In the genomic region with DNA sequence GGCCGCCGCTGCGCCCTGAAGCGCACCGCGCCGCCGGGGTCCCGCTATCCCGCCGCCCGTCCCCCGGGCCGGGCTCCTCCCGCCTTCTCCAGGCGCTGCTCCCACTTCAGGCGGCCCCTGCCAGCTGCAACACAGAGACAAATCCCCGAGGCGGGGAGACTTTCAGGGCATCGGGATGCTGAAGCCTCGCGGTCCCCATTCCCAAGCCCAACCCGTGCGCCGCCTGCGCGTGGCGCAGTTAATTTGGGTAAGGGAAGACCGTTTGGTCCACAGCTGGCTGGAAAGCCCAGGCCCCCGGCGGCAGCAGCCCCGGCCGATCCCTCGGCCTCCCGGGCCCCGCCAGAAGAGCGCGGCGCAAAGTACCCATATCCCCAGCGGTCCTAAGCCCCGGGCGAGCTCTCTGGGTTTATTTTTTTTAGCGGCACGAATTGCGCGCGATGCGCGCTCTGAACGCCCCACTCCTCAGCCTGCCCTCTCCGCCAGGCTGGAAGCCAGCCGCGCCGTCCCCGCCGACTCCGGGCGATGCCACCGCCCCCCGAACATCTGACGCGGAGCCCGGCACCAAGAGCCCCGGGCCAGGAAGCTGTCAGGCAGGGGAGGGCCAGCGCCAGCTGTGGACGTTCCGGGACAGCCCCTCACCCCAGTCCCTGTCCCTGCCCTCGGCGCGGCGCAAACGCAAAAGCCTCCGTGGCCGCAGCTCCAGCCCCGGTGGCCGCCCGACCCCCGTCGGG, we compare ENCODE assay signal across 8 cellular contexts.
A peak's percentile ranks its signal among the peaks of the same experiment; 100 is the strongest.
DNase-seq lines count a peak whose midpoint lies in the region; ATAC-seq and TF ChIP-seq lines count a peak whose summit lies in the region.

No MANE protein-coding gene starts in this region.

- H3K4me3 Mint-ChIP-seq in nephron: peak overlapping the region; percentile 84 to 93 (median 90)

- H3K27me3 ChIP-seq in effector memory CD4-positive, alpha-beta T cell (replicated peaks; ENCODE audit: control insufficient read depth, insufficient read depth, low read length, poor library complexity, severe bottlenecking): no peaks in the 10 kb centered on the region

- TF ChIP-seq CTCF in WI38 (IDR thresholded peaks at IDR 0.05; ENCODE audit: low read depth, low read length) (no peak), nephron (IDR thresholded peaks at IDR 0.05; ENCODE audit: unreplicated experiment in 3 of 3) (no peak)

- in situ Hi-C loops in KBM-7 (cut with MboI; ENCODE audit: low pct_unique_long_range_greater_than_20kb, low sequenced_read_pairs): no loop called here

- no peaks in the 10 kb centered on the region for H3K4me1 ChIP-seq in effector memory CD4-positive, alpha-beta T cell (ENCODE audit: control insufficient read depth, insufficient read depth, low read length, poor library complexity, severe bottlenecking)

- no peaks in the 10 kb centered on the region for H3K27me3 Mint-ChIP-seq in nephron (ENCODE audit: low read depth)

- H3K4me1 Mint-ChIP-seq in nephron: peaks cover 36% of the 10 kb centered on the region

- DNase-seq in DMS114 treated with DMSO at 0.1 percent for 48 hours (lab: John Stamatoyannopoulos, UW; ENCODE audit: unreplicated experiment): peak; percentile 14
- DNase-seq in foreskin melanocyte: peak; percentile 51
- DNase-seq in effector memory CD4-positive, alpha-beta T cell: no peak
- no peak for DNase-seq in KBM-7

- no peak overlapping the region for H3K27ac ChIP-seq in effector memory CD4-positive, alpha-beta T cell (ENCODE audit: insufficient read depth, low read length, poor library complexity, severe bottlenecking)

- no peaks in the 10 kb centered on the region for H3K9me3 ChIP-seq in effector memory CD4-positive, alpha-beta T cell (ENCODE audit: control insufficient read depth, low read length)

- H3K9me3 Mint-ChIP-seq in nephron: no peaks in the 10 kb centered on the region

- peaks cover 14% of the 10 kb centered on the region for H3K36me3 Mint-ChIP-seq in nephron (ENCODE audit: low read depth)

- ATAC-seq in GM19351 (IDR thresholded peaks at IDR 0.05; ENCODE audit: unreplicated experiment) (peak; percentile 42), HG03196 (IDR thresholded peaks at IDR 0.05; ENCODE audit: unreplicated experiment) (peak; percentile 34)

- no peaks in the 10 kb centered on the region for H3K36me3 ChIP-seq in effector memory CD4-positive, alpha-beta T cell (ENCODE audit: control insufficient read depth, insufficient read depth, low read length)

- peak overlapping the region in 2 of 3 experiments; percentile 93 to 94 for H3K27ac Mint-ChIP-seq in nephron

- peak overlapping the region; percentile 98 for H3K4me3 ChIP-seq in WI38 (ENCODE audit: low read depth, low read length)
- no peak overlapping the region for H3K4me3 ChIP-seq in effector memory CD4-positive, alpha-beta T cell (ENCODE audit: insufficient read depth, low read depth, low read length, poor library complexity, severe bottlenecking)

Comparison
In these comparisons a context has a peak if more than half of its experiments do, and no peak if none do; other contexts are left out.
1. DNase-seq: peak in DMS114 treated with DMSO at 0.1 percent for 48 hours (single experiment) and foreskin melanocyte (single experiment); none in effector memory CD4-positive, alpha-beta T cell (0 of 3) and KBM-7 (single experiment).